Comparison of ENCODE assay signal across 17 cellular contexts in genomic region chr13:73215807-73216206, GRCh38.
DNase-seq lines count a peak whose midpoint lies in the region; ATAC-seq, FAIRE-seq and TF ChIP-seq lines count a peak whose summit lies in the region.
"Had no signal": no experiment of that assay in that cellular context is flagged by ENCODE, and none has a peak within 500 bp of the region (broad histone marks: within the 10 kb centered on the region; RNA-seq: fewer than 3 reads in every experiment).

No MANE protein-coding gene starts in this region.

- H3K9me3 ChIP-seq in H1 (ENCODE audit: insufficient read depth in 2 of 2, low read depth in 1 of 2, low read length in 1 of 2) = no peaks in the 10 kb centered on the region
- H3K9me3 ChIP-seq in mucosa of descending colon = no peaks in the 10 kb centered on the region
- H3K9me3 ChIP-seq in psoas muscle = no peaks in the 10 kb centered on the region
- H3K9me3 ChIP-seq: ascending aorta had no signal

- H3K27ac ChIP-seq in H1 (ENCODE audit: low read depth, low read length) (no peak overlapping the region), psoas muscle (no peak overlapping the region)

- ATAC-seq in mucosa of descending colon = peak; percentile 88
- ATAC-seq in psoas muscle = no peak
- ATAC-seq in GM21526 (IDR thresholded peaks at IDR 0.05; ENCODE audit: low FRiP score, unreplicated experiment) = no peak
- ATAC-seq: HepG2 had no signal

- no peak overlapping the region for H2BK5ac ChIP-seq in H1 (ENCODE audit: low read depth, low read length)

- CTCF ChIA-PET in H1 (lab: Charles Lee; ENCODE audit: partially characterized antibody) = no interaction called here

- H3K4ac ChIP-seq in H1 (replicated peaks; ENCODE audit: insufficient read length, low read depth, low read length) = no peak overlapping the region

- H2AK5ac ChIP-seq in H1 (ENCODE audit: low read depth, low read length) = no peak overlapping the region

- POLR2A ChIA-PET in H1 (lab: Charles Lee; ENCODE audit: partially characterized antibody) = no interaction called here

- TF ChIP-seq CTCF in AG09309 (IDR thresholded peaks at IDR 0.05; ENCODE audit: control insufficient read depth, insufficient read depth, low read depth, low read length, missing control alignments) (no peak), H1 (IDR thresholded peaks at IDR 0.05; ENCODE audit: control extremely low read depth in 1 of 3, insufficient read depth in 1 of 3, low read depth in 1 of 3, low read length in 3 of 3) (no peak), mucosa of descending colon (IDR thresholded peaks at IDR 0.05) (no peak), psoas muscle (IDR thresholded peaks at IDR 0.05) (no peak)

- H3K23me2 ChIP-seq in H1 (ENCODE audit: low read depth, low read length) = no peaks in the 10 kb centered on the region

- H3K14ac ChIP-seq in H1 (ENCODE audit: insufficient read length) = no peak overlapping the region

- in situ Hi-C loops in KBM-7 (cut with MboI; ENCODE audit: low pct_unique_long_range_greater_than_20kb, low sequenced_read_pairs) = no loop called here

- H3K23ac ChIP-seq in H1 (ENCODE audit: insufficient read length) = no peak overlapping the region

- H3K36me3 ChIP-seq in H1 (ENCODE audit: control insufficient read depth in 2 of 4, insufficient read depth in 4 of 4, low read length in 3 of 4) = no peaks in the 10 kb centered on the region
- no peaks in the 10 kb centered on the region for H3K36me3 ChIP-seq in mucosa of descending colon (ENCODE audit: low read depth)
- no peaks in the 10 kb centered on the region for H3K36me3 ChIP-seq in psoas muscle (ENCODE audit: insufficient read depth in 1 of 2, low read depth in 1 of 2)
- H3K36me3 ChIP-seq: ascending aorta had no signal

- no peak overlapping the region for H2BK15ac ChIP-seq in H1 (ENCODE audit: low read length)

- no peak overlapping the region for H4K5ac ChIP-seq in H1 (ENCODE audit: insufficient read length, low read depth, low read length)

- no peak overlapping the region for H3K56ac ChIP-seq in H1 (replicated peaks; ENCODE audit: insufficient read length, low read depth, low read length)

- no peak overlapping the region for H3K18ac ChIP-seq in H1 (ENCODE audit: extremely low read depth, low read length)

- H3K4me3 ChIP-seq in AG09309 (ENCODE audit: control insufficient read depth, low read depth, low read length) (no peak overlapping the region), H1 (ENCODE audit: extremely low read depth in 1 of 4, insufficient read depth in 2 of 4, low read depth in 3 of 4, low read length in 4 of 4) (no peak overlapping the region), mucosa of descending colon (no peak overlapping the region), psoas muscle (no peak overlapping the region)
- H3K4me3 ChIP-seq: ascending aorta had no signal

- H3K9ac ChIP-seq in H1 (replicated peaks in 1 of 4; ENCODE audit: extremely low read depth in 1 of 4, low read depth in 3 of 4, low read length in 3 of 4) = no peak overlapping the region

- no peak overlapping the region for H2AFZ ChIP-seq in H1 (ENCODE audit: low read length)

- H3K79me1 ChIP-seq in H1 (ENCODE audit: low read depth, low read length) = no peaks in the 10 kb centered on the region

- no peaks in the 10 kb centered on the region for H3K79me2 ChIP-seq in H1 (ENCODE audit: control insufficient read depth in 1 of 2, insufficient read depth in 2 of 2, low read length in 2 of 2)

- no peaks in the 10 kb centered on the region for H4K20me1 ChIP-seq in H1 (replicated peaks in 1 of 2; ENCODE audit: control insufficient read depth in 1 of 2, insufficient read depth in 2 of 2, low read length in 2 of 2)

- WGBS in H1 (ENCODE audit: extremely low coverage in 1 of 2, insufficient coverage in 1 of 2, insufficient read length in 1 of 2, insufficient replicate concordance in 2 of 2, low coverage in 1 of 2, low lambda C conversion rate in 2 of 2, missing lambda C conversion rate in 1 of 2), 2 experiments = 95% methylated on average over 6 of the region's 6 CpGs; no CpG with 5 or more reads in 1 of the 2 experiments
- WGBS in psoas muscle, 3 donors = 84 to 87% (median 87%) methylated on average over 6 of the region's 6 CpGs

- H3K4me2 ChIP-seq in H1 (ENCODE audit: insufficient read depth in 1 of 2, low read depth in 2 of 2, low read length in 2 of 2) = no peak overlapping the region

- no peak for TF ChIP-seq EP300 in H1 (IDR thresholded peaks at IDR 0.05; ENCODE audit: borderline replicate concordance in 1 of 2, low read depth in 2 of 2, low read length in 2 of 2)

- H2BK120ac ChIP-seq in H1 (replicated peaks; ENCODE audit: low read depth, low read length) = no peak overlapping the region

- intact Hi-C loops in mucosa of descending colon (cut with DNase I, micrococcal nuclease) = no loop called here
- intact Hi-C loops in psoas muscle (cut with DNase I) = no loop called here

- H3K4me1 ChIP-seq in H1 (replicated peaks in 1 of 4; ENCODE audit: control insufficient read depth in 3 of 4, insufficient read depth in 4 of 4, low read length in 3 of 4) = no peaks in the 10 kb centered on the region
- H3K4me1 ChIP-seq in mucosa of descending colon (ENCODE audit: low read depth) = peaks cover 18% of the 10 kb centered on the region
- no peaks in the 10 kb centered on the region for H3K4me1 ChIP-seq in psoas muscle

- no peak overlapping the region for H4K91ac ChIP-seq in H1 (replicated peaks; ENCODE audit: insufficient read length, low read length)

- H2BK20ac ChIP-seq in H1 (ENCODE audit: low read length) = no peak overlapping the region

- 0 out of 2 replicates have a peak overlapping the region, but pooled peaks have one; percentile 39 for H2BK12ac ChIP-seq in H1 (ENCODE audit: low read depth, low read length)

- DNase-seq in AG09309 (ENCODE audit: low read depth) = peak; percentile 84
- DNase-seq in M059J (ENCODE audit: low read depth) = peak; percentile 77
- no peak for DNase-seq in H1 (ENCODE audit: low read depth in 1 of 2, low spot score in 2 of 2)
- peak in 2 of 3 donors; percentile 41 to 47 for DNase-seq in mucosa of descending colon
- no peak for DNase-seq in psoas muscle
- DNase-seq in KBM-7 = no peak
- DNase-seq in NCI-H2081 (lab: John Stamatoyannopoulos, UW) = no peak
- DNase-seq: activated CD4-positive, CD25-positive, alpha-beta regulatory T cell treated with anti-CD3 and anti-CD28 coated beads, Interleukin-2, amount 50 U/mL, for 72 hours; endodermal cell; hypothalamus; NCI-H1417; NCI-H446 treated with DMSO at 0.1 percent for 48 hours; occipital lobe; T-helper 1 cell had no signal

- TF ChIP-seq POLR2A in H1 (IDR thresholded peaks at IDR 0.05; ENCODE audit: control extremely low read depth in 1 of 2, low read depth in 2 of 2, low read length in 2 of 2) = no peak

- H3K27me3 ChIP-seq in H1 (replicated peaks in 1 of 4; ENCODE audit: control insufficient read depth in 3 of 4, extremely low read depth in 1 of 4, insufficient read depth in 3 of 4, low read length in 3 of 4) (no peaks in the 10 kb centered on the region), psoas muscle (ENCODE audit: insufficient read depth in 3 of 3, low read length in 2 of 3) (no peaks in the 10 kb centered on the region)
- H3K27me3 ChIP-seq: ascending aorta had no signal

- no peak for FAIRE-seq in H1 (lab: Jason Lieb, UNC)
- FAIRE-seq: HepG2 had no signal

- H4K8ac ChIP-seq in H1 (ENCODE audit: extremely low read depth, insufficient read depth, low read length) = no peak overlapping the region

- TF ChIP-seq RAD21 in H1 (IDR thresholded peaks at IDR 0.05 in 1 of 2, conservative IDR thresholded peaks at IDR 0.05 in 1 of 2; ENCODE audit: low read depth in 2 of 2, low read length in 2 of 2) = no peak

TF ChIP-seq in H1, 55 proteins besides CTCF, POLR2A, EP300 and RAD21:
- no peak for TF ChIP-seq SP1 (IDR thresholded peaks at IDR 0.05; ENCODE audit: low read depth, low read length)
- no peak for TF ChIP-seq SAP30 (IDR thresholded peaks at IDR 0.05; ENCODE audit: insufficient read depth, insufficient replicate concordance, low read length)
- no peak for TF ChIP-seq SIX5 (IDR thresholded peaks at IDR 0.05; ENCODE audit: low read depth, low read length)
- TF ChIP-seq ATF2 (IDR thresholded peaks at IDR 0.05; ENCODE audit: low read length) = no peak
- no peak for TF ChIP-seq CTBP2 (IDR thresholded peaks at IDR 0.05; ENCODE audit: borderline replicate concordance, insufficient read depth, insufficient read length, low read length)
- no peak for TF ChIP-seq SUZ12 (IDR thresholded peaks at IDR 0.05; ENCODE audit: low read length)
- no peak for TF ChIP-seq EZH2 (IDR thresholded peaks at IDR 0.05; ENCODE audit: low read depth, low read length, severe bottlenecking)
- no peak for TF ChIP-seq SP4 (IDR thresholded peaks at IDR 0.05; ENCODE audit: low read length)

Comparison
In these comparisons a context has a peak if more than half of its experiments do, and no peak if none do; other contexts are left out.
1. DNase-seq: peak in AG09309 (single experiment), M059J (single experiment) and mucosa of descending colon (2 of 3); none in H1 (0 of 2), psoas muscle (0 of 2), KBM-7 (single experiment) and NCI-H2081 (0 of 2).